ENCODE assay signal across 13 cellular contexts in genomic region chr14:65239143-65239672, GRCh38.
DNase-seq lines count a peak whose midpoint lies in the region; ATAC-seq and TF ChIP-seq lines count a peak whose summit lies in the region.
"Had no signal": no experiment of that assay in that cellular context is flagged by ENCODE, and none has a peak within 500 bp of the region (broad histone marks: within the 10 kb centered on the region; RNA-seq: fewer than 3 reads in every experiment).

No MANE protein-coding gene starts in this region.

- no peak overlapping the region for H3K4me3 Mint-ChIP-seq in CD4-positive, alpha-beta memory T cell
- H3K4me3 Mint-ChIP-seq in natural killer cell treated with Interleukin-12 subunit alpha and Interleukin-12 subunit beta and Interleukin-15 and Interleukin-18, amount 100 ng/mL, for 72 hours = no peak overlapping the region
- H3K4me3 Mint-ChIP-seq: effector memory CD8-positive, alpha-beta T cell had no signal

- H3K4me3 ChIP-seq in cardiac muscle cell = no peak overlapping the region
- no peak overlapping the region for H3K4me3 ChIP-seq in CD4-positive, alpha-beta memory T cell (ENCODE audit: low read length in 2 of 2)
- H3K4me3 ChIP-seq: SK-N-MC had no signal

- H3K36me3 Mint-ChIP-seq in CD4-positive, alpha-beta memory T cell = no peaks in the 10 kb centered on the region
- H3K36me3 Mint-ChIP-seq in natural killer cell treated with Interleukin-12 subunit alpha and Interleukin-12 subunit beta and Interleukin-15 and Interleukin-18, amount 100 ng/mL, for 72 hours = no peaks in the 10 kb centered on the region

- CTCF ChIA-PET in CD4-positive, alpha-beta memory T cell (lab: Charles Lee; ENCODE audit: partially characterized antibody) = interaction anchor here (0.7 to 1.1 kb wide), 3 partner anchors 16 to 720 kb away, joined by 3 read pairs; no protein-coding TSS in a partner anchor

- H3K36me3 ChIP-seq in cardiac muscle cell = no peaks in the 10 kb centered on the region
- H3K36me3 ChIP-seq in CD4-positive, alpha-beta memory T cell (ENCODE audit: insufficient read depth, low read length) = no peaks in the 10 kb centered on the region

- H3K27ac Mint-ChIP-seq in CD4-positive, alpha-beta memory T cell = peak overlapping the region in 2 of 7 donors; percentile 15 to 30
- no peak overlapping the region for H3K27ac Mint-ChIP-seq in natural killer cell treated with Interleukin-12 subunit alpha and Interleukin-12 subunit beta and Interleukin-15 and Interleukin-18, amount 100 ng/mL, for 72 hours

- DNase-seq in cardiac muscle cell (ENCODE audit: low read depth in 1 of 2, low spot score in 1 of 2) (peak; percentile 44 to 97), cardiac septum (ENCODE audit: low spot score) (no peak), midbrain (lab: John Stamatoyannopoulos, UW) (peak; percentile 19)
- DNase-seq in CD4-positive, alpha-beta memory T cell = no peak
- no peak for DNase-seq in stimulated activated CD4-positive, alpha-beta T cell treated with anti-CD3 and anti-CD28 coated beads, Interleukin-15, amount 100 ng/mL, for 24 hours
- DNase-seq in natural killer cell treated with Interleukin-12 subunit alpha and Interleukin-12 subunit beta and Interleukin-15 and Interleukin-18, amount 100 ng/mL, for 72 hours (ENCODE audit: low spot score) = no peak
- DNase-seq: AML-193; effector memory CD8-positive, alpha-beta T cell; NCI-H2081 treated with DMSO at 0.1 percent for 48 hours had no signal

- H3K9me3 Mint-ChIP-seq in CD4-positive, alpha-beta memory T cell = no peaks in the 10 kb centered on the region
- H3K9me3 Mint-ChIP-seq in natural killer cell treated with Interleukin-12 subunit alpha and Interleukin-12 subunit beta and Interleukin-15 and Interleukin-18, amount 100 ng/mL, for 72 hours = no peaks in the 10 kb centered on the region
- H3K9me3 Mint-ChIP-seq: effector memory CD8-positive, alpha-beta T cell had no signal

- H3K27me3 Mint-ChIP-seq in CD4-positive, alpha-beta memory T cell = no peaks in the 10 kb centered on the region
- H3K27me3 Mint-ChIP-seq in natural killer cell treated with Interleukin-12 subunit alpha and Interleukin-12 subunit beta and Interleukin-15 and Interleukin-18, amount 100 ng/mL, for 72 hours = peaks cover 0 to 2% of the 10 kb centered on the region in 2 donors
- H3K27me3 Mint-ChIP-seq: effector memory CD8-positive, alpha-beta T cell had no signal

- intact Hi-C loops in cardiac septum (cut with DNase I) = no loop called here
- intact Hi-C loops in CD4-positive, alpha-beta memory T cell (cut with micrococcal nuclease) = no loop called here

- H3K27me3 ChIP-seq in cardiac muscle cell = no peaks in the 10 kb centered on the region
- no peaks in the 10 kb centered on the region for H3K27me3 ChIP-seq in CD4-positive, alpha-beta memory T cell (ENCODE audit: insufficient read depth, low read length)

- no peaks in the 10 kb centered on the region for H3K9me3 ChIP-seq in cardiac muscle cell (ENCODE audit: low read depth)
- H3K9me3 ChIP-seq in CD4-positive, alpha-beta memory T cell (ENCODE audit: control insufficient read depth in 1 of 2, low read length in 2 of 2) = no peaks in the 10 kb centered on the region

- H3K4me1 Mint-ChIP-seq in CD4-positive, alpha-beta memory T cell = peaks cover 4 to 8% (median 6%) of the 10 kb centered on the region in 4 donors
- H3K4me1 Mint-ChIP-seq in natural killer cell treated with Interleukin-12 subunit alpha and Interleukin-12 subunit beta and Interleukin-15 and Interleukin-18, amount 100 ng/mL, for 72 hours (ENCODE audit: low read depth in 2 of 2) = peaks cover 0 to 2% of the 10 kb centered on the region in 2 donors

- ATAC-seq in natural killer cell treated with Interleukin-12 subunit alpha and Interleukin-12 subunit beta and Interleukin-15 and Interleukin-18, amount 100 ng/mL, for 72 hours = no peak
- no peak for ATAC-seq in HG03571 (IDR thresholded peaks at IDR 0.05; ENCODE audit: unreplicated experiment)
- ATAC-seq: effector memory CD8-positive, alpha-beta T cell; left lobe of liver had no signal

- POLR2A ChIA-PET in CD4-positive, alpha-beta memory T cell (lab: Charles Lee; ENCODE audit: partially characterized antibody) = no interaction called here

- peaks cover 11% of the 10 kb centered on the region for H3K4me1 ChIP-seq in cardiac muscle cell (ENCODE audit: low read depth)
- peaks cover 13% of the 10 kb centered on the region for H3K4me1 ChIP-seq in CD4-positive, alpha-beta memory T cell (ENCODE audit: insufficient read depth, low read length)

- H3K27ac ChIP-seq in cardiac muscle cell (peak overlapping the region; percentile 44), cingulate gyrus (ENCODE audit: low read depth, low read length) (peak overlapping the region; percentile 95)
- no peak overlapping the region for H3K27ac ChIP-seq in CD4-positive, alpha-beta memory T cell (ENCODE audit: low read depth, low read length)
- H3K27ac ChIP-seq: SK-N-MC had no signal

- peak; percentile 13 for TF ChIP-seq CTCF in cardiac muscle cell (IDR thresholded peaks at IDR 0.05; ENCODE audit: low read depth, low read length)

Comparison
In these comparisons a context has a peak if more than half of its experiments do, and no peak if none do; other contexts are left out.
1. DNase-seq: peak in cardiac muscle cell (2 of 2) and midbrain (single experiment); none in cardiac septum (single experiment), CD4-positive, alpha-beta memory T cell (0 of 5), stimulated activated CD4-positive, alpha-beta T cell treated with anti-CD3 and anti-CD28 coated beads, Interleukin-15, amount 100 ng/mL, for 24 hours (single experiment) and natural killer cell treated with Interleukin-12 subunit alpha and Interleukin-12 subunit beta and Interleukin-15 and Interleukin-18, amount 100 ng/mL, for 72 hours (single experiment).